10 cellular contexts compared by ENCODE assay signal in the genomic region with DNA sequence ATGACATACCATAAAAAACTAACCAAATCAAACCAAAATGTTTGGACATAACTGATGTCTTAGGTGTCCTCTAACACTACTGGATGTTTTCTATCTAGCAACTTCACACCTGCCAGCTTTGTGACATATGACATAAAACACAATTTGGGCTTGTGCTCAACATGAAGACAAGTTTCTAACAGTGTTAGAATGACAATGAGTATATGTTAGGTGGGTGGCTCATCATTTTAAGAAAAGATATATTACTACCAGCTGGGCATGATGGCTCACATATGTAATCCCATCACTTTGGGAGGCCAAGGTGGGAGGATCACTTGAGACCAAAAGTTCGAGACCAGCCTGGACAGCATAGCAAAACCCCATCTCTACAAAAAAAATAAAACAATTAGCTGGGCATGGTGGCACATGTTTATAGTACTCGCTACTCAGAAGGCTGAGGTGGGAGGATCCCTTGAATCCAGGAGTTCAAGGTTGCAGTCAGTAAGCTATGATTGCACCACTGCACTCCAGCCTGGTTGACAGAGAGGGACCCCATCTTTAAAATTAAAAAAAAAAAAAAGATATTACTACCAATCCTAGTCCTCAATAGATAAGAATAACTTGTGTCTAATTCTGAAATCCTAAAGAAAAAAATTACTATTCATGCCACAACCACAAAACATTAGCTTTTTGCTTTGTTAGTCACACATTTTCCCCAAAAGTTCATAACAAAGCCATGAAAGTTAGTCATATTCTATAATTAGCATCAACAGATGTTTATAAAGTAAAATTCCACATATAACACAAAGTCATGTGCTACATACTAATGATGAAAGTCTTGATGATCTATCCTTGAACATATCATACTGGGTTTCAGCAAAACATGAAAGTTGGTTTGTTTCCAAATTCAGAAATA. TPM values are rescaled to one million over a fixed set of nuclear protein-coding genes. Genes with fewer than 3 reads are reported as not detected.
A peak's percentile ranks its signal among the peaks of the same experiment; 100 is the strongest.
DNase-seq lines count a peak whose midpoint lies in the region; ATAC-seq and TF ChIP-seq lines count a peak whose summit lies in the region.
"Had no signal": no experiment of that assay in that cellular context is flagged by ENCODE, and none has a peak within 500 bp of the region (broad histone marks: within the 10 kb centered on the region; RNA-seq: fewer than 3 reads in every experiment).

No MANE protein-coding gene starts in this region.

- peaks cover 7% of the 10 kb centered on the region for H3K36me3 ChIP-seq in mammary epithelial cell (ENCODE audit: insufficient read depth, low read length)
- peaks cover 6 to 34% of the 10 kb centered on the region in 2 experiments for H3K36me3 ChIP-seq in mesenchymal stem cell (ENCODE audit: control insufficient read depth in 1 of 2, insufficient read depth in 2 of 2, low read depth in 1 of 2, low read length in 2 of 2)
- H3K36me3 ChIP-seq in body of pancreas (replicated peaks in 1 of 2; ENCODE audit: insufficient read depth in 1 of 2, low read depth in 2 of 2), result no peaks in the 10 kb centered on the region
- H3K36me3 ChIP-seq in lower lobe of right lung, result no peaks in the 10 kb centered on the region

- H3K14ac ChIP-seq in mesenchymal stem cell (ENCODE audit: low read length in 2 of 2), result no peak overlapping the region

- WGBS in mammary epithelial cell (ENCODE audit: low coverage, missing lambda C conversion rate), result 72% methylated on average over 2 of the region's 2 CpGs
- WGBS in mesenchymal stem cell, result 92% methylated on average over 2 of the region's 2 CpGs
- WGBS in body of pancreas, 2 donors, result 93 to 96% methylated on average over 2 of the region's 2 CpGs

- no peak overlapping the region for H2AFZ ChIP-seq in mammary epithelial cell (ENCODE audit: low read depth, low read length)
- no peak overlapping the region for H2AFZ ChIP-seq in mesenchymal stem cell (ENCODE audit: low read depth, low read length)

- no peak for TF ChIP-seq POLR2A in body of pancreas (IDR thresholded peaks at IDR 0.05)

- CTCF ChIA-PET in mammary epithelial cell (lab: Charles Lee; ENCODE audit: low non-redundant PET), result interaction anchor here (0.6 kb wide), 1 partner anchor 13 kb away, joined by 3 read pairs; no protein-coding TSS in a partner anchor

- ATAC-seq in HG02610 (IDR thresholded peaks at IDR 0.05; ENCODE audit: unreplicated experiment) (peak; percentile 58), HG03095 (IDR thresholded peaks at IDR 0.05; ENCODE audit: unreplicated experiment) (no peak), body of pancreas (no peak), lower lobe of right lung (no peak)
- ATAC-seq: right cardiac atrium had no signal

- intact Hi-C loops in mammary epithelial cell (cut with micrococcal nuclease) (no loop called here), body of pancreas (cut with DNase I) (no loop called here), lower lobe of right lung (cut with DNase I) (no loop called here)

- no peaks in the 10 kb centered on the region for H3K27me3 ChIP-seq in mammary epithelial cell (ENCODE audit: insufficient read depth, low read length)
- no peaks in the 10 kb centered on the region for H3K27me3 ChIP-seq in mesenchymal stem cell (ENCODE audit: control insufficient read depth in 1 of 2, insufficient read depth in 1 of 2, low read length in 2 of 2)
- H3K27me3 ChIP-seq in body of pancreas, result no peaks in the 10 kb centered on the region
- H3K27me3 ChIP-seq in lower lobe of right lung (ENCODE audit: low read depth), result no peaks in the 10 kb centered on the region

- peaks cover 18% of the 10 kb centered on the region for H3K79me1 ChIP-seq in mesenchymal stem cell (replicated peaks; ENCODE audit: low read length, poor library complexity, severe bottlenecking)

- peaks cover 31% of the 10 kb centered on the region for H3K79me2 ChIP-seq in mammary epithelial cell (ENCODE audit: insufficient read depth, low read length)

- H4K91ac ChIP-seq in mesenchymal stem cell (ENCODE audit: low read length), result no peak overlapping the region

- in situ Hi-C loops in mammary epithelial cell (cut with MboI; ENCODE audit: low sequenced_read_pairs in 2 of 2), result no loop called here

- H4K20me1 ChIP-seq in mammary epithelial cell (ENCODE audit: insufficient read depth, low read length), result no peaks in the 10 kb centered on the region

- no peak overlapping the region for H3K4me2 ChIP-seq in mammary epithelial cell (ENCODE audit: insufficient read depth, low read depth, low read length)
- no peak overlapping the region for H3K4me2 ChIP-seq in mesenchymal stem cell (ENCODE audit: low read length, poor library complexity, severe bottlenecking)

- H2BK5ac ChIP-seq in mesenchymal stem cell (ENCODE audit: low read depth, low read length, poor library complexity, severe bottlenecking), result no peak overlapping the region

- no peak overlapping the region for H4K8ac ChIP-seq in mesenchymal stem cell (ENCODE audit: low read length)

- H3K9me3 ChIP-seq in mammary epithelial cell (replicated peaks; ENCODE audit: insufficient read depth, low read length) (no peaks in the 10 kb centered on the region), mesenchymal stem cell (ENCODE audit: control insufficient read depth, low read length) (no peaks in the 10 kb centered on the region), body of pancreas (no peaks in the 10 kb centered on the region), lower lobe of right lung (no peaks in the 10 kb centered on the region)

- H3K18ac ChIP-seq in mesenchymal stem cell (ENCODE audit: low read depth in 1 of 2, low read length in 2 of 2), result no peak overlapping the region

- H2BK12ac ChIP-seq in mesenchymal stem cell (ENCODE audit: low read length in 2 of 2), result no peak overlapping the region

- H2BK15ac ChIP-seq in mesenchymal stem cell (ENCODE audit: low read depth, poor library complexity, severe bottlenecking), result no peak overlapping the region

- BruUV-seq in mammary epithelial cell (replicated peaks; lab: Mats Ljungman, UMichigan), result no TSS peak

- H2BK120ac ChIP-seq in mesenchymal stem cell (ENCODE audit: low read depth, low read length), result no peak overlapping the region

- TF ChIP-seq CTCF in mammary epithelial cell (conservative IDR thresholded peaks at IDR 0.05 in 1 of 2, IDR thresholded peaks at IDR 0.05 in 1 of 2; ENCODE audit: extremely low read depth in 1 of 2, insufficient read depth in 1 of 2, low read depth in 1 of 2, low read length in 2 of 2) (no peak), body of pancreas (IDR thresholded peaks at IDR 0.05) (no peak), lower lobe of right lung (IDR thresholded peaks at IDR 0.05) (no peak)

- dilution Hi-C loops in mammary epithelial cell (cut with HindIII; ENCODE audit: low sequenced_read_pairs), result no loop called here

- H3K4me3 ChIP-seq in mammary epithelial cell (replicated peaks in 1 of 3; ENCODE audit: insufficient read depth in 1 of 3, low read depth in 2 of 3, low read length in 3 of 3), result no peak overlapping the region
- H3K4me3 ChIP-seq in mesenchymal stem cell (ENCODE audit: insufficient read depth in 1 of 2, low read depth in 1 of 2, low read length in 2 of 2), result no peak overlapping the region
- no peak overlapping the region for H3K4me3 ChIP-seq in body of pancreas
- H3K4me3 ChIP-seq in lower lobe of right lung, result no peak overlapping the region

- no peak overlapping the region for H3K23ac ChIP-seq in mesenchymal stem cell (ENCODE audit: low read length in 2 of 2)

- H3K4ac ChIP-seq in mesenchymal stem cell (ENCODE audit: low read depth in 1 of 2, low read length in 2 of 2), result no peak overlapping the region

- peak overlapping the region; percentile 63 for H3K27ac ChIP-seq in mammary epithelial cell (ENCODE audit: insufficient read depth, low read depth, low read length)
- no peak overlapping the region for H3K27ac ChIP-seq in mesenchymal stem cell (ENCODE audit: low read length, poor library complexity, severe bottlenecking)
- H3K27ac ChIP-seq in body of pancreas, result no peak overlapping the region
- H3K27ac ChIP-seq in lower lobe of right lung, result no peak overlapping the region

- no peak overlapping the region for H2AK5ac ChIP-seq in mesenchymal stem cell (ENCODE audit: low read length, severe bottlenecking)

- H3K4me1 ChIP-seq in mammary epithelial cell (ENCODE audit: insufficient read depth, low read length) (peaks cover 10% of the 10 kb centered on the region), mesenchymal stem cell (ENCODE audit: control insufficient read depth, insufficient read depth, low read depth, low read length) (peaks cover 4% of the 10 kb centered on the region), body of pancreas (no peaks in the 10 kb centered on the region), lower lobe of right lung (no peaks in the 10 kb centered on the region)

- no peak overlapping the region for H3K9ac ChIP-seq in mammary epithelial cell (ENCODE audit: insufficient read depth, low read length)
- H3K9ac ChIP-seq in mesenchymal stem cell (ENCODE audit: low read length), result peak overlapping the region; percentile 85

- DNase-seq in AG08396 (ENCODE audit: low spot score) (peak; percentile 36), mammary epithelial cell (peak; percentile 76), mesenchymal stem cell (peak; percentile 87), body of pancreas (no peak), lower lobe of right lung (no peak)
- no peak for DNase-seq in activated CD8-positive, alpha-beta memory T cell treated with anti-CD3 and anti-CD28 coated beads, Interleukin-2, amount 50 U/mL, for 4 hours
- DNase-seq: NCI-H446, right cardiac atrium had no signal

RNA-seq across cellular contexts. Expression of gene LRRFIP2, which starts 59.9 kb away (rescaled TPM):
- total RNA-seq in mammary epithelial cell (100 to 1,000 TPM in 1 of 2 donors, 10 to 100 TPM in 1; 78.7 to 122 TPM), body of pancreas (10 to 100 TPM; 23.4 to 56.6 TPM), lower lobe of right lung (44.4 TPM)
- polyA plus RNA-seq in mammary epithelial cell, result 45.8 TPM
- 41.5 TPM for polyA minus RNA-seq in mammary epithelial cell
- 50.9 TPM for polyA plus RNA-seq in mesenchymal stem cell (2013, experiment 1 of 2)
- 49.6 TPM for polyA plus RNA-seq in mesenchymal stem cell (2013, experiment 2 of 2)

Comparison
In these comparisons a context has a peak if more than half of its experiments do, and no peak if none do; other contexts are left out.
1. DNase-seq: peak in AG08396 (single experiment), mammary epithelial cell (single experiment) and mesenchymal stem cell (single experiment); none in activated CD8-positive, alpha-beta memory T cell treated with anti-CD3 and anti-CD28 coated beads, Interleukin-2, amount 50 U/mL, for 4 hours (single experiment), body of pancreas (0 of 4) and lower lobe of right lung (single experiment).